In the genomic region with DNA sequence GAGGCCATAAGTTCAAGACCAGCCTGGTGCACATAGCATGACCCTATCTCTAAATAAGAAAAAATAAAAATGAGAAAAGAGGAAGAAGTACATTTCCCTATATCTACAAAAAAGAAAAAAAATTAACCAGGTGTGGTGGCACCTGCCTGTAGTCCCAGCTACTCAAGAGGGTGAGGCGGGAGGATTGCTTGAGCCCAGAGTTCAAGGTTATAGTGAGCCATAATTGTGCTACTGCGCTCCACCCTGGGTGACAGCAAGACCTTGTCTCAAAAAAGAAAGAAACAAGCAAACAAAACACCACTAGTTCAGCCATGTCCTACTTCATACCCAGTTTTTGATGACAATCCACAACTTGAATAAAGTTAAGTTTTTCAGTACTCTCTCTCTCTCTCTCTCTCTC, we compare ENCODE assay signal across 27 cellular contexts. TPM values are rescaled to one million over a fixed set of nuclear protein-coding genes. Genes with fewer than 3 reads are reported as not detected.
"Had no signal": no experiment of that assay in that cellular context is flagged by ENCODE, and none has a peak within 500 bp of the region (broad histone marks: within the 10 kb centered on the region; RNA-seq: fewer than 3 reads in every experiment).

No MANE protein-coding gene starts in this region.

- H3K4me3 Mint-ChIP-seq: activated CD4-positive, alpha-beta memory T cell treated with anti-CD3 and anti-CD28 coated beads, Interleukin-2, amount 10 ng/mL, durations not matched to agents 7 days and 5 days; activated CD4-positive, alpha-beta T cell treated with anti-CD3 and anti-CD28 coated beads, Interleukin-2, amount 10 ng/mL, durations not matched to agents 7 days and 5 days; IgD-negative memory B cell; T-helper 17 cell had no signal

- H3K36me3 ChIP-seq: breast epithelium, Peyer's patch, SJSA1 had no signal

- H3K27me3 ChIP-seq: breast epithelium, Peyer's patch, SJSA1 had no signal

- ATAC-seq: SK-N-SH treated with all-trans-retinoic acid at 6 μM for 48 hours, T-helper 17 cell had no signal

- H3K9me3 ChIP-seq: breast epithelium, Peyer's patch, SJSA1 had no signal

- H3K9me3 Mint-ChIP-seq: activated CD4-positive, alpha-beta memory T cell treated with anti-CD3 and anti-CD28 coated beads, Interleukin-2, amount 10 ng/mL, durations not matched to agents 7 days and 5 days; activated CD4-positive, alpha-beta T cell treated with anti-CD3 and anti-CD28 coated beads, Interleukin-2, amount 10 ng/mL, durations not matched to agents 7 days and 5 days; activated T-helper 2 cell treated with anti-CD3 and anti-CD28 coated beads, Interferon-gamma antibody, Interleukin-2, Interleukin-4, amounts not matched to agents 10 μg/mL and 5 μg/mL and 100 μg/mL, durations not matched to agents 14 hours and 24 hours and 36 hours; IgD-negative memory B cell had no signal

- H3K27me3 Mint-ChIP-seq: activated CD4-positive, alpha-beta T cell treated with anti-CD3 and anti-CD28 coated beads, Interleukin-2, amount 10 ng/mL, durations not matched to agents 7 days and 5 days; IgD-negative memory B cell; T-helper 17 cell had no signal

- H3K4me3 ChIP-seq: breast epithelium, Peyer's patch, SJSA1 had no signal

- H3K27ac Mint-ChIP-seq: activated CD4-positive, alpha-beta memory T cell treated with anti-CD3 and anti-CD28 coated beads, Interleukin-2, amount 10 ng/mL, durations not matched to agents 7 days and 5 days; activated CD4-positive, alpha-beta T cell treated with anti-CD3 and anti-CD28 coated beads, Interleukin-2, amount 10 ng/mL, durations not matched to agents 7 days and 5 days; activated T-helper 2 cell treated with anti-CD3 and anti-CD28 coated beads, Interferon-gamma antibody, Interleukin-2, Interleukin-4, amounts not matched to agents 10 μg/mL and 5 μg/mL and 100 μg/mL, durations not matched to agents 14 hours and 24 hours and 36 hours; IgD-negative memory B cell had no signal

- H3K27ac ChIP-seq: breast epithelium, KMS-11, SJSA1, VCaP had no signal

- H3K4me1 ChIP-seq: breast epithelium had no signal

- DNase-seq: activated CD4-positive, alpha-beta memory T cell treated with anti-CD3 and anti-CD28 coated beads, Interleukin-2, amount 10 ng/mL, durations not matched to agents 7 days and 5 days; activated CD4-positive, alpha-beta T cell treated with anti-CD3 and anti-CD28 coated beads, Interleukin-2, amount 10 ng/mL, durations not matched to agents 7 days and 5 days; activated CD4-positive, CD25-positive, alpha-beta regulatory T cell; activated gamma-delta T cell treated with Interleukin-2 at 50 U/mL for 16 hours; activated naive CD4-positive, alpha-beta T cell treated with anti-CD3 and anti-CD28 coated beads, Interleukin-2, amount 50 U/mL, for 16 hours; activated T-cell treated with anti-CD3 and anti-CD28 coated beads for 4 hours; activated T-cell treated with anti-CD3 and anti-CD28 coated beads, Interleukin-2, amount 50 U/mL, for 48 hours; aorta; MV-4-11; NCI-H1092 treated with DMSO at 0.1 percent for 48 hours; NCI-H1436; NCI-H1694 treated with DMSO at 0.1 percent for 48 hours; NCI-H2029 treated with DMSO at 0.1 percent for 48 hours; NCI-H446; NCI-H524; SHP77; T-helper 17 cell had no signal

RNA-seq across cellular contexts. Expression of gene TDRD10, which starts 30.7 kb away (rescaled TPM):
- total RNA-seq: activated CD4-positive, alpha-beta memory T cell treated with anti-CD3 and anti-CD28 coated beads, Interleukin-2, amount 10 ng/mL, durations not matched to agents 7 days and 5 days; activated CD4-positive, alpha-beta T cell treated with anti-CD3 and anti-CD28 coated beads, Interleukin-2, amount 10 ng/mL, durations not matched to agents 7 days and 5 days; activated CD8-positive, alpha-beta memory T cell treated with anti-CD3 and anti-CD28 coated beads for 36 hours; activated T-helper 2 cell treated with anti-CD3 and anti-CD28 coated beads, Interferon-gamma antibody, Interleukin-2, Interleukin-4, amounts not matched to agents 10 μg/mL and 5 μg/mL and 100 μg/mL, durations not matched to agents 14 hours and 24 hours and 36 hours; MCF 10A; SJSA1 had no signal
- polyA plus RNA-seq: IgD-negative memory B cell had no signal

RNA-seq across cellular contexts. Expression of gene SHE, which starts 30.9 kb away (rescaled TPM):
- total RNA-seq: activated CD4-positive, alpha-beta memory T cell treated with anti-CD3 and anti-CD28 coated beads, Interleukin-2, amount 10 ng/mL, durations not matched to agents 7 days and 5 days; activated CD4-positive, alpha-beta T cell treated with anti-CD3 and anti-CD28 coated beads, Interleukin-2, amount 10 ng/mL, durations not matched to agents 7 days and 5 days; activated CD8-positive, alpha-beta memory T cell treated with anti-CD3 and anti-CD28 coated beads for 36 hours; MCF 10A; SJSA1 had no signal
- polyA plus RNA-seq: IgD-negative memory B cell had no signal
